In genomic region chr1:40745180-40745579, GRCh38 we compare ENCODE assay signal across 21 cellular contexts. TPM values are rescaled to one million over a fixed set of nuclear protein-coding genes. Genes with fewer than 3 reads are reported as not detected.
DNase-seq lines count a peak whose midpoint lies in the region; ATAC-seq and TF ChIP-seq lines count a peak whose summit lies in the region.
"Had no signal": no experiment of that assay in that cellular context is flagged by ENCODE, and none has a peak within 500 bp of the region (broad histone marks: within the 10 kb centered on the region; RNA-seq: fewer than 3 reads in every experiment).

No MANE protein-coding gene starts in this region.

- DNase-seq in activated naive CD4-positive, alpha-beta T cell treated with Interleukin-2 at 50 U/mL for 16 hours = no peak
- DNase-seq in adipocyte (ENCODE audit: low read depth) (peak; percentile 40), mesendoderm (peak; percentile 13), GM13976 (ENCODE audit: low spot score) (no peak)
- no peak for DNase-seq in stimulated activated naive B cell treated with anti-CD40 and anti-IgM and Interleukin-4, amounts not matched to agents 10 μg/mL and 1 μg/mL and 100 μg/mL, for 72 hours
- no peak for DNase-seq in activated CD4-positive, alpha-beta T cell treated with anti-CD3 and anti-CD28 coated beads, Interleukin-2, amount 50 U/mL, for 1 hour
- DNase-seq: activated naive CD8-positive, alpha-beta T cell treated with anti-CD3 and anti-CD28 coated beads, Interleukin-2, amount 10 ng/mL, durations not matched to agents 7 days and 5 days; activated T-cell treated with anti-CD3 and anti-CD28 coated beads, Interleukin-2, amount 50 U/mL, for 1 hour; CD8-positive, alpha-beta memory T cell; erythroblast; lower lobe of right lung; MV-4-11; NCI-H187 treated with DMSO at 0.1 percent for 48 hours; NCI-H446 treated with DMSO at 0.1 percent for 48 hours; stimulated activated naive CD4-positive, alpha-beta T cell; SW 1271 had no signal

- peak overlapping the region; percentile 19 for H3K27ac Mint-ChIP-seq in activated naive CD4-positive, alpha-beta T cell treated with anti-CD3 and anti-CD28 coated beads, Interleukin-2, amount 50 U/mL, for 24 hours
- peak overlapping the region; percentile 70 for H3K27ac Mint-ChIP-seq in stimulated activated naive B cell treated with anti-CD40 and anti-IgM and Interleukin-4, amounts not matched to agents 10 μg/mL and 1 μg/mL and 100 μg/mL, for 72 hours
- H3K27ac Mint-ChIP-seq: activated naive CD8-positive, alpha-beta T cell treated with anti-CD3 and anti-CD28 coated beads, Interleukin-2, amount 10 ng/mL, durations not matched to agents 7 days and 5 days had no signal

- H3K56ac ChIP-seq in mesendoderm (ENCODE audit: low read length) = no peak overlapping the region

- no peak overlapping the region for H2AK5ac ChIP-seq in mesendoderm (ENCODE audit: low read length)

- H3K79me1 ChIP-seq in mesendoderm (ENCODE audit: low read length) = peaks cover 10% of the 10 kb centered on the region

- no peaks in the 10 kb centered on the region for H3K9me3 Mint-ChIP-seq in activated naive CD4-positive, alpha-beta T cell treated with anti-CD3 and anti-CD28 coated beads, Interleukin-2, amount 50 U/mL, for 24 hours
- no peaks in the 10 kb centered on the region for H3K9me3 Mint-ChIP-seq in stimulated activated naive B cell treated with anti-CD40 and anti-IgM and Interleukin-4, amounts not matched to agents 10 μg/mL and 1 μg/mL and 100 μg/mL, for 72 hours
- H3K9me3 Mint-ChIP-seq: activated naive CD8-positive, alpha-beta T cell treated with anti-CD3 and anti-CD28 coated beads, Interleukin-2, amount 10 ng/mL, durations not matched to agents 7 days and 5 days; CD8-positive, alpha-beta memory T cell had no signal

- peaks cover 13% of the 10 kb centered on the region for H3K36me3 Mint-ChIP-seq in activated naive CD4-positive, alpha-beta T cell treated with anti-CD3 and anti-CD28 coated beads, Interleukin-2, amount 50 U/mL, for 24 hours
- peaks cover 36 to 72% of the 10 kb centered on the region in 2 donors for H3K36me3 Mint-ChIP-seq in stimulated activated naive B cell treated with anti-CD40 and anti-IgM and Interleukin-4, amounts not matched to agents 10 μg/mL and 1 μg/mL and 100 μg/mL, for 72 hours

- H3K27me3 ChIP-seq in adipocyte (replicated peaks; ENCODE audit: control insufficient read depth, insufficient read depth, low read length) (no peaks in the 10 kb centered on the region), mesendoderm (ENCODE audit: insufficient read depth, low read length, poor library complexity) (no peaks in the 10 kb centered on the region)
- H3K27me3 ChIP-seq: tibial nerve had no signal

- H3K23ac ChIP-seq in mesendoderm (ENCODE audit: low read length) = no peak overlapping the region

- no peak overlapping the region for H3K27ac ChIP-seq in mesendoderm (ENCODE audit: low read depth, low read length)
- H3K27ac ChIP-seq: lower lobe of right lung, tibial nerve had no signal

- H3K4me1 Mint-ChIP-seq in activated naive CD4-positive, alpha-beta T cell treated with anti-CD3 and anti-CD28 coated beads, Interleukin-2, amount 50 U/mL, for 24 hours = peaks cover 46% of the 10 kb centered on the region
- peaks cover 21 to 51% of the 10 kb centered on the region in 2 donors for H3K4me1 Mint-ChIP-seq in stimulated activated naive B cell treated with anti-CD40 and anti-IgM and Interleukin-4, amounts not matched to agents 10 μg/mL and 1 μg/mL and 100 μg/mL, for 72 hours

- TF ChIP-seq CTCF in GM13976 (IDR thresholded peaks at IDR 0.05; ENCODE audit: borderline replicate concordance, control extremely low read depth, extremely low read depth, insufficient read depth, missing control alignments) = no peak

- H3K18ac ChIP-seq in mesendoderm (ENCODE audit: low read length) = no peak overlapping the region

- H3K4ac ChIP-seq in mesendoderm (ENCODE audit: low read depth, low read length) = no peak overlapping the region

- no peak overlapping the region for H3K4me2 ChIP-seq in mesendoderm (ENCODE audit: low read length)

- H3K9ac ChIP-seq in adipocyte (ENCODE audit: low read length) (peak overlapping the region; percentile 14), mesendoderm (ENCODE audit: low read length) (no peak overlapping the region)

- peaks cover 53% of the 10 kb centered on the region for H3K36me3 ChIP-seq in adipocyte (ENCODE audit: control insufficient read depth, insufficient read depth, low read length, severe bottlenecking)
- peaks cover 1% of the 10 kb centered on the region for H3K36me3 ChIP-seq in mesendoderm (ENCODE audit: control insufficient read depth, insufficient read depth, low read length)

- WGBS in mesendoderm (ENCODE audit: extremely low coverage, insufficient coverage, low lambda C conversion rate) = no CpG with 5 or more reads among the region's 1 CpG

- H2BK5ac ChIP-seq in mesendoderm (ENCODE audit: low read length) = no peak overlapping the region

- no peak overlapping the region for H2BK120ac ChIP-seq in mesendoderm (ENCODE audit: low read depth, low read length)

- H3K79me2 ChIP-seq in mesendoderm (ENCODE audit: control insufficient read depth, insufficient read depth, low read length) = peaks cover 3% of the 10 kb centered on the region

- no peak overlapping the region for H4K8ac ChIP-seq in mesendoderm (ENCODE audit: low read depth, low read length)

- H3K4me1 ChIP-seq in adipocyte (ENCODE audit: control insufficient read depth, insufficient read depth, low read length) (peaks cover 21% of the 10 kb centered on the region), mesendoderm (ENCODE audit: control insufficient read depth, low read depth, low read length) (no peaks in the 10 kb centered on the region)

- no peaks in the 10 kb centered on the region for H3K27me3 Mint-ChIP-seq in activated naive CD4-positive, alpha-beta T cell treated with anti-CD3 and anti-CD28 coated beads, Interleukin-2, amount 50 U/mL, for 24 hours
- H3K27me3 Mint-ChIP-seq in stimulated activated naive B cell treated with anti-CD40 and anti-IgM and Interleukin-4, amounts not matched to agents 10 μg/mL and 1 μg/mL and 100 μg/mL, for 72 hours = no peaks in the 10 kb centered on the region
- H3K27me3 Mint-ChIP-seq: activated naive CD8-positive, alpha-beta T cell treated with anti-CD3 and anti-CD28 coated beads, Interleukin-2, amount 10 ng/mL, durations not matched to agents 7 days and 5 days had no signal

- no peak overlapping the region for H3K4me3 Mint-ChIP-seq in activated naive CD4-positive, alpha-beta T cell treated with anti-CD3 and anti-CD28 coated beads, Interleukin-2, amount 50 U/mL, for 24 hours
- no peak overlapping the region for H3K4me3 Mint-ChIP-seq in stimulated activated naive B cell treated with anti-CD40 and anti-IgM and Interleukin-4, amounts not matched to agents 10 μg/mL and 1 μg/mL and 100 μg/mL, for 72 hours
- H3K4me3 Mint-ChIP-seq: activated naive CD8-positive, alpha-beta T cell treated with anti-CD3 and anti-CD28 coated beads, Interleukin-2, amount 10 ng/mL, durations not matched to agents 7 days and 5 days; CD8-positive, alpha-beta memory T cell had no signal

- no peak overlapping the region for H2BK15ac ChIP-seq in mesendoderm (replicated peaks; ENCODE audit: low read depth)

- in situ Hi-C loops in GM13976 (cut with MboI; ENCODE audit: low sequenced_read_pairs, unreplicated experiment) = no loop called here

- H3K4me3 ChIP-seq in adipocyte (ENCODE audit: low read length) = no peak overlapping the region
- no peak overlapping the region for H3K4me3 ChIP-seq in mesendoderm (ENCODE audit: low read length)
- H3K4me3 ChIP-seq: HAP-1, lower lobe of right lung, tibial nerve had no signal

- H3K9me3 ChIP-seq in adipocyte (ENCODE audit: control insufficient read depth, low read length) = no peaks in the 10 kb centered on the region
- H3K9me3 ChIP-seq: HAP-1, lower lobe of right lung, tibial nerve had no signal

- no peak for ATAC-seq in stimulated activated naive B cell treated with anti-CD40 and anti-IgM and Interleukin-4, amounts not matched to agents 10 μg/mL and 1 μg/mL and 100 μg/mL, for 72 hours (replicated peaks)
- no peak for ATAC-seq in HG02884 (IDR thresholded peaks at IDR 0.05; ENCODE audit: unreplicated experiment)
- ATAC-seq: lower lobe of right lung had no signal

- H4K5ac ChIP-seq in mesendoderm (ENCODE audit: low read length) = no peak overlapping the region

RNA-seq across cellular contexts. Expression of gene KCNQ4, which starts 38.4 kb away (rescaled TPM):
- 0.63 TPM for polyA plus RNA-seq in mesendoderm (2013, experiment 1 of 2)
- polyA plus RNA-seq in mesendoderm (2013, experiment 2 of 2) = 0.56 TPM
- polyA plus RNA-seq: CD8-positive, alpha-beta memory T cell; neural cell had no signal

RNA-seq across cellular contexts. Expression of gene NFYC, which starts 53.7 kb away (rescaled TPM):
- polyA plus RNA-seq in mesendoderm (2013, experiment 1 of 2) = 60.3 TPM
- 58.2 TPM for polyA plus RNA-seq in mesendoderm (2013, experiment 2 of 2)

Comparison
In these comparisons a context has a peak if more than half of its experiments do, and no peak if none do; other contexts are left out.
1. DNase-seq: peak in adipocyte (single experiment) and mesendoderm (single experiment); none in activated naive CD4-positive, alpha-beta T cell treated with Interleukin-2 at 50 U/mL for 16 hours (single experiment), stimulated activated naive B cell treated with anti-CD40 and anti-IgM and Interleukin-4, amounts not matched to agents 10 μg/mL and 1 μg/mL and 100 μg/mL, for 72 hours (single experiment), GM13976 (single experiment) and activated CD4-positive, alpha-beta T cell treated with anti-CD3 and anti-CD28 coated beads, Interleukin-2, amount 50 U/mL, for 1 hour (single experiment).